In the genomic region with DNA sequence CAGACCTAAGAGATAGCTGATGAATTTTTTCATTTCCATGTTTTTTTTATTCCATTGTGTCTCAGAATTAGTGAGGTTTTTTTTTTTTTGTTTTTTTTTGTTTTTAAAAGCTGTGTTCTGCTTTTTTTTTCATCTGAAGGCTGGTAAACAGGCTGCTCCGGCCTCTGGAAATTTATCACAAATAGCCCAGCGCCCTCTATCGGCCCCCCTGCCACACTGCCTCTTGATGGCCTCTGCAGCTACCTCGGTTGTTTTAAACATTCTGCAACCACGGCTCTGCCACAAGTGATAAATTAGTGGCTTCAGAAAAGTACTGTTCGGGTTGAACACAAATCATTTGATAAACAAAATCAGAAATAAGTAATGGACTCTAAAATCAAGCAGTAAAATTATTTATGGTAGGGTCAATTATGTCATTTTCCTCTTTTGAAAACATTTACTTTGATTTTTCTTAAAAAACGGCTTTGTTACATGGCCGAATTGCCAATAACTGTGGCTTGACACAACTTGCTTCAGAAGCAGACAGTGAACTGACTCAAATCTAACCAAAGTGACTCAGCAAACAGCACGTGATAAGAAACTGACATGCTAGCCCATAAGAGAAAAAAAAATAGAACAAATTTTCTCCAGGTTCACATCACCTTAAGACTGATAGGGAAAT, we compare ENCODE assay signal across 8 cellular contexts.
DNase-seq lines count a peak whose midpoint lies in the region; ATAC-seq and TF ChIP-seq lines count a peak whose summit lies in the region.

No MANE protein-coding gene starts in this region.

- no peaks in the 10 kb centered on the region for H3F3A ChIP-seq in Loucy (ENCODE audit: low read depth)

- peaks cover 13% of the 10 kb centered on the region for H3K27me3 Mint-ChIP-seq in brain

- H2AFZ ChIP-seq in DND-41 (ENCODE audit: low read depth, low read length) (no peak overlapping the region), Loucy (ENCODE audit: low read length) (no peak overlapping the region; the same call in 1 of the 2 replicates)

- no peaks in the 10 kb centered on the region for H3K36me3 Mint-ChIP-seq in brain

- H3K4me1 Mint-ChIP-seq in brain = peaks cover 26% of the 10 kb centered on the region

- H3K4me3 Mint-ChIP-seq in brain = no peak overlapping the region

- DNase-seq in DND-41 (peak; percentile 50), T-helper 2 cell (peak in 3 of 5 experiments; percentile 12 to 62 (median 18)), islet precursor cell (peak; percentile 80)
- peak; percentile 54 to 71 for DNase-seq in stimulated activated CD4-positive, alpha-beta T cell treated with anti-CD3 and anti-CD28 coated beads, Interleukin-2, amount 100 ng/mL, for 24 hours

- no peaks in the 10 kb centered on the region for H3K27me3 ChIP-seq in DND-41 (ENCODE audit: insufficient read depth, low read length, poor library complexity)
- no peaks in the 10 kb centered on the region for H3K27me3 ChIP-seq in Loucy (ENCODE audit: insufficient read depth, low read length, poor library complexity, severe bottlenecking)

- H3K9ac ChIP-seq in DND-41 (ENCODE audit: low read depth, low read length) = no peak overlapping the region
- H3K9ac ChIP-seq in Loucy (ENCODE audit: low read depth, low read length, poor library complexity, severe bottlenecking) = no peak overlapping the region

- H3K4me3 ChIP-seq in DND-41 (ENCODE audit: low read depth in 1 of 2, low read length in 2 of 2) (no peak overlapping the region), Loucy (ENCODE audit: low read length, poor library complexity, severe bottlenecking) (no peak overlapping the region)

- H3K4me2 ChIP-seq in DND-41 (ENCODE audit: insufficient read depth, low read length) (no peak overlapping the region), Loucy (ENCODE audit: low read depth, low read length, poor library complexity, severe bottlenecking) (no peak overlapping the region)

- H3K27ac Mint-ChIP-seq in brain = peak overlapping the region in 1 of 5 experiments; percentile 9

- no peaks in the 10 kb centered on the region for H4K20me1 ChIP-seq in DND-41 (ENCODE audit: insufficient read depth, low read length)
- no peaks in the 10 kb centered on the region for H4K20me1 ChIP-seq in Loucy (ENCODE audit: insufficient read depth, low read length, poor library complexity, severe bottlenecking)

- H3K9me2 ChIP-seq in Loucy (replicated peaks; ENCODE audit: low read depth, low read length) = no peaks in the 10 kb centered on the region

- TF ChIP-seq CTCF in DND-41 (IDR thresholded peaks at IDR 0.05; ENCODE audit: borderline replicate concordance, extremely low read depth, low read length, poor library complexity, severe bottlenecking) (peak; percentile 73), Loucy (conservative IDR thresholded peaks at IDR 0.05; ENCODE audit: low read length) (peak; percentile 92), brain (conservative IDR thresholded peaks at IDR 0.05) (peak; percentile 65 to 80)

- H3K9me3 ChIP-seq in DND-41 (ENCODE audit: insufficient read depth, low read length, severe bottlenecking) (no peaks in the 10 kb centered on the region), Loucy (ENCODE audit: insufficient read depth, low read depth, low read length) (no peaks in the 10 kb centered on the region)

- H3K79me2 ChIP-seq in DND-41 (ENCODE audit: insufficient read depth, low read length) = no peaks in the 10 kb centered on the region
- no peaks in the 10 kb centered on the region for H3K79me2 ChIP-seq in Loucy (ENCODE audit: insufficient read depth, low read length)

- ATAC-seq in DND-41 (ENCODE audit: insufficient read depth, low read depth) (no peak), GM21529 (IDR thresholded peaks at IDR 0.05; ENCODE audit: unreplicated experiment) (peak; percentile 86), HG03469 (IDR thresholded peaks at IDR 0.05; ENCODE audit: unreplicated experiment) (no peak)

- H3K27ac ChIP-seq in DND-41 (ENCODE audit: low read length) = no peak overlapping the region

- no peaks in the 10 kb centered on the region for H3K36me3 ChIP-seq in DND-41 (ENCODE audit: insufficient read depth, low read length)
- H3K36me3 ChIP-seq in Loucy (ENCODE audit: insufficient read depth, low read length) = no peaks in the 10 kb centered on the region

- H3K4me1 ChIP-seq in DND-41 (ENCODE audit: insufficient read depth, low read length) (no peaks in the 10 kb centered on the region), Loucy (ENCODE audit: insufficient read depth, low read length, poor library complexity, severe bottlenecking) (no peaks in the 10 kb centered on the region)

- H3K9me3 Mint-ChIP-seq in brain = peaks cover 0 to 6% (median 0%) of the 10 kb centered on the region in 5 experiments

Comparison
In these comparisons a context has a peak if more than half of its experiments do, and no peak if none do; other contexts are left out.
1. DNase-seq: peak in every context shown above with its lines; median percentile 80 in islet precursor cell; 62 in stimulated activated CD4-positive, alpha-beta T cell treated with anti-CD3 and anti-CD28 coated beads, Interleukin-2, amount 100 ng/mL, for 24 hours; 50 in DND-41; 18 in T-helper 2 cell.